In genomic region chrX:102832661-102833060, GRCh38 we compare ENCODE assay signal across 11 cellular contexts.
DNase-seq lines count a peak whose midpoint lies in the region; ATAC-seq and TF ChIP-seq lines count a peak whose summit lies in the region.
"Had no signal": no experiment of that assay in that cellular context is flagged by ENCODE, and none has a peak within 500 bp of the region (broad histone marks: within the 10 kb centered on the region; RNA-seq: fewer than 3 reads in every experiment).

No MANE protein-coding gene starts in this region.

- H3K36me3 ChIP-seq in gastrocnemius medialis = no peaks in the 10 kb centered on the region
- H3K36me3 ChIP-seq: ovary, SJSA1 had no signal

- POLR2A ChIA-PET in naive thymus-derived CD8-positive, alpha-beta T cell (lab: Charles Lee) = no interaction called here

- no peak for TF ChIP-seq POLR2A in gastrocnemius medialis (IDR thresholded peaks at IDR 0.05)

- intact Hi-C loops in gastrocnemius medialis (cut with DNase I; ENCODE audit: low total_unique reads) = no loop called here

- no peaks in the 10 kb centered on the region for H3K9me3 ChIP-seq in gastrocnemius medialis
- H3K9me3 ChIP-seq: ovary, SJSA1 had no signal

- H3K4me3 ChIP-seq in gastrocnemius medialis = no peak overlapping the region
- H3K4me3 ChIP-seq: ovary, SJSA1 had no signal

- no peaks in the 10 kb centered on the region for H3K9me3 Mint-ChIP-seq in naive thymus-derived CD8-positive, alpha-beta T cell
- H3K9me3 Mint-ChIP-seq: IgD-negative memory B cell had no signal

- peak overlapping the region in 1 of 10 donors; percentile 59 for H3K27ac Mint-ChIP-seq in naive thymus-derived CD8-positive, alpha-beta T cell
- H3K27ac Mint-ChIP-seq: IgD-negative memory B cell had no signal

- H3K27me3 ChIP-seq in gastrocnemius medialis = no peaks in the 10 kb centered on the region
- H3K27me3 ChIP-seq: ovary, SJSA1 had no signal

- no peaks in the 10 kb centered on the region for H3K4me1 ChIP-seq in gastrocnemius medialis
- H3K4me1 ChIP-seq: SJSA1 had no signal

- H3K27me3 Mint-ChIP-seq in naive thymus-derived CD8-positive, alpha-beta T cell = no peaks in the 10 kb centered on the region

- no peak for ATAC-seq in gastrocnemius medialis
- no peak for ATAC-seq in naive thymus-derived CD8-positive, alpha-beta T cell

- DNase-seq in DMS53 treated with DMSO at 0.1 percent for 48 hours (lab: John Stamatoyannopoulos, UW; ENCODE audit: unreplicated experiment) (peak; percentile 29), NCI-H1436 (lab: John Stamatoyannopoulos, UW) (peak; percentile 69), cerebellum (ENCODE audit: low spot score) (peak; percentile 2), myocyte (ENCODE audit: low read depth) (peak; percentile 29), gastrocnemius medialis (no peak), NCI-H187 treated with DMSO at 0.1 percent for 48 hours (lab: John Stamatoyannopoulos, UW) (no peak)
- DNase-seq in stimulated activated CD4-positive, alpha-beta T cell treated with anti-CD3 and anti-CD28 coated beads, Interleukin-1b, Interleukin-23, amount 100 ng/mL, for 48 hours = no peak
- no peak for DNase-seq in naive thymus-derived CD8-positive, alpha-beta T cell
- DNase-seq: ovary had no signal

- H3K4me1 Mint-ChIP-seq in naive thymus-derived CD8-positive, alpha-beta T cell = no peaks in the 10 kb centered on the region
- H3K4me1 Mint-ChIP-seq: IgD-negative memory B cell had no signal

- H3K4me3 Mint-ChIP-seq in naive thymus-derived CD8-positive, alpha-beta T cell = no peak overlapping the region
- H3K4me3 Mint-ChIP-seq: IgD-negative memory B cell had no signal

- in situ Hi-C loops in gastrocnemius medialis (cut with MboI; ENCODE audit: low sequenced_read_pairs in 4 of 4) = loop anchor here in 1 of 4 donors (25.0 kb wide), 1 partner anchor 345 kb away; no protein-coding TSS in a partner anchor

- no peak overlapping the region for H3K27ac ChIP-seq in gastrocnemius medialis
- H3K27ac ChIP-seq: ovary, SJSA1 had no signal

- no peak for TF ChIP-seq CTCF in gastrocnemius medialis (IDR thresholded peaks at IDR 0.05 in 4 of 5, conservative IDR thresholded peaks at IDR 0.05 in 1 of 5)

- H3K36me3 Mint-ChIP-seq in naive thymus-derived CD8-positive, alpha-beta T cell = peaks cover 0 to 15% (median 4%) of the 10 kb centered on the region in 3 donors

Comparison
In these comparisons a context has a peak if more than half of its experiments do, and no peak if none do; other contexts are left out.
1. DNase-seq: peak in DMS53 treated with DMSO at 0.1 percent for 48 hours (single experiment), NCI-H1436 (single experiment), cerebellum (single experiment) and myocyte (single experiment); none in gastrocnemius medialis (0 of 2), stimulated activated CD4-positive, alpha-beta T cell treated with anti-CD3 and anti-CD28 coated beads, Interleukin-1b, Interleukin-23, amount 100 ng/mL, for 48 hours (single experiment), naive thymus-derived CD8-positive, alpha-beta T cell (0 of 10) and NCI-H187 treated with DMSO at 0.1 percent for 48 hours (single experiment).